8 cellular contexts compared by ENCODE assay signal in genomic region chr2:227460079-227460485, GRCh38. TPM values are rescaled to one million over a fixed set of nuclear protein-coding genes. Genes with fewer than 3 reads are reported as not detected.
DNase-seq lines count a peak whose midpoint lies in the region; ATAC-seq and TF ChIP-seq lines count a peak whose summit lies in the region.

No MANE protein-coding gene starts in this region.

- peak; percentile 39 for DNase-seq in GM13977 (ENCODE audit: low spot score)
- DNase-seq in HT1080 (ENCODE audit: low read depth), result peak; percentile 89
- DNase-seq in activated CD4-positive, alpha-beta T cell treated with anti-CD3 and anti-CD28 coated beads, Interleukin-2, amount 50 U/mL, for 48 hours, result peak; percentile 72 to 79
- DNase-seq in foreskin keratinocyte, result peak; percentile 46 to 59
- no peak for DNase-seq in NCI-H524 (lab: John Stamatoyannopoulos, UW)
- no peak for DNase-seq in DMS79 treated with DMSO at 0.1 percent for 48 hours (lab: John Stamatoyannopoulos, UW)
- DNase-seq in SIG-M5 treated with dmso at 0.1 percent for 504 hours (lab: John Stamatoyannopoulos, UW; ENCODE audit: unreplicated experiment), result no peak
- DNase-seq in Right ventricle myocardium inferior (ENCODE audit: missing footprints), result no peak

- H3K27me3 ChIP-seq in foreskin keratinocyte, result no peaks in the 10 kb centered on the region

- TF ChIP-seq CTCF in GM13977 (IDR thresholded peaks at IDR 0.05; ENCODE audit: extremely low read depth, insufficient read depth, missing control alignments), result peak; percentile 2
- no peak for TF ChIP-seq CTCF in foreskin keratinocyte (conservative IDR thresholded peaks at IDR 0.05)

- intact Hi-C loops in Right ventricle myocardium inferior (cut with DNase I), result no loop called here

- no peak overlapping the region for H3K27ac ChIP-seq in foreskin keratinocyte

- ATAC-seq in foreskin keratinocyte (peak; percentile 67), Right ventricle myocardium inferior (no peak)

- peaks cover 15% of the 10 kb centered on the region for H3K4me1 ChIP-seq in foreskin keratinocyte

- in situ Hi-C loops in GM13977 (cut with MboI; ENCODE audit: low pct_unique_long_range_greater_than_20kb, low sequenced_read_pairs, unreplicated experiment), result no loop called here

RNA-seq across cellular contexts. Expression of gene AGFG1, which starts 11.9 kb away (rescaled TPM):
- 72.4 and 106 TPM in 2 replicates for total RNA-seq in HT1080 (2014; rRNA removed; shearing (Covaris generic))
- polyA plus RNA-seq in HT1080 (2015; cell fraction: cytosol; rRNA removed), result 78.2 and 82.4 TPM in 2 replicates
- polyA plus RNA-seq in HT1080 (2015; cell fraction: nucleus; rRNA removed), result 53.9 and 67.4 TPM in 2 replicates
- total RNA-seq in foreskin keratinocyte (80.3 and 83.0 TPM in 2 replicates), Right ventricle myocardium inferior (57.8 TPM)
- 42.1 and 47.6 TPM in 2 replicates for polyA plus RNA-seq in foreskin keratinocyte

Comparison
In these comparisons a context has a peak if more than half of its experiments do, and no peak if none do; other contexts are left out.
1. DNase-seq: peak in GM13977 (single experiment), HT1080 (single experiment), activated CD4-positive, alpha-beta T cell treated with anti-CD3 and anti-CD28 coated beads, Interleukin-2, amount 50 U/mL, for 48 hours (2 of 2) and foreskin keratinocyte (2 of 2); none in NCI-H524 (0 of 2), DMS79 treated with DMSO at 0.1 percent for 48 hours (single experiment), SIG-M5 treated with dmso at 0.1 percent for 504 hours (single experiment) and Right ventricle myocardium inferior (single experiment).